Comparison of ENCODE assay signal across 8 cellular contexts in the genomic region with DNA sequence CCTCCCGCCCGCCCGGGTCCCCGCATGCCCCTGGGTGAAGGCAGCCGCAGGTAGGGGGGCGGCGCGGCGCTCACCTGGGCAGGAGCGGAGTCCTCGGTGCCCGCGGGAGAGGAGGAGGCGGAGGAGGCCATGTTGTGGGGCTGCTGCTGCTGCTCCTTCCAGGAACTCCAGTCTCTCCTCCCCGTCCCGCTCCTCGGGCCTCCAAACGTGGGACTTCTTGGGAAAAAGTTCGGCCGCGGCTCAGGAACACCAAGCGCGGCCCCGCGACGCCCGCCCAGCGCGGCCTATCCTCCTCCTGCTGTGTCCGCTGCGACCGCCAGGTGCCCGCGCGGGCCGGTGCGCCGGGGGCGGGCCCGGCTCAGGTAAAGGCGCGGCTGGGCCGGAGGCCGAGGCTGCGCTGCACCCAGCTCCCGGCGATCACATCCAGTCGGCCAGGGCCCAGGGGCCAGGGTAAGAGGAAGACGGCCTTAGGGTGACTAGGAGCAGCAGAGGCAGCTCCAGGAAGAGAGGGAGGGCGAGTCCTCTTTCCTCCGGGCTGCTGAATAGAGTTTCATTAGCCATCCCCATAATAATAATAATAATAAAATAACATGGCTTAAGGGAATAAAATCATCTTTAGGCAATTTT. TPM values are rescaled to one million over a fixed set of nuclear protein-coding genes. Genes with fewer than 3 reads are reported as not detected.
DNase-seq lines count a peak whose midpoint lies in the region; ATAC-seq and TF ChIP-seq lines count a peak whose summit lies in the region.

No MANE protein-coding gene starts in this region.

- no peak overlapping the region for H3K56ac ChIP-seq in H9 (ENCODE audit: insufficient read length, low read depth, low read length)

- H4K5ac ChIP-seq in H9 (ENCODE audit: insufficient read length, low read depth, low read length) = no peak overlapping the region

- no peaks in the 10 kb centered on the region for H3K36me3 Mint-ChIP-seq in H9 (ENCODE audit: insufficient read depth in 1 of 3, low read depth in 3 of 3)

- H2BK120ac ChIP-seq in H9 (ENCODE audit: low read depth, low read length, poor library complexity, severe bottlenecking) = no peak overlapping the region
- H2BK120ac ChIP-seq in trophoblast cell (ENCODE audit: insufficient read depth, low read length, poor library complexity) = peak overlapping the region; percentile 28

- H3K18ac ChIP-seq in H9 (ENCODE audit: insufficient read length, low read depth, low read length) (peak overlapping the region; percentile 94), trophoblast cell (ENCODE audit: low read length) (peak overlapping the region; percentile 94)

- no peak overlapping the region for H3K23ac ChIP-seq in H9 (ENCODE audit: insufficient read length, low read depth, low read length)
- no peak overlapping the region for H3K23ac ChIP-seq in trophoblast cell (ENCODE audit: low read length)

- peak; percentile 49 for TF ChIP-seq CTCF in GM12873 (IDR thresholded peaks at IDR 0.05; ENCODE audit: insufficient read depth, low read depth, low read length, missing control alignments)
- peak; percentile 67 for TF ChIP-seq CTCF in H9 (conservative IDR thresholded peaks at IDR 0.05)
- peak; percentile 70 for TF ChIP-seq CTCF in foreskin keratinocyte (conservative IDR thresholded peaks at IDR 0.05)

- H3K23me2 ChIP-seq in H9 (ENCODE audit: insufficient read length, low read depth, low read length, poor library complexity, severe bottlenecking) = peaks cover 12% of the 10 kb centered on the region

- no peak overlapping the region for H3T11ph ChIP-seq in H9 (ENCODE audit: low read length)

- H3K9me3 ChIP-seq in H9 (ENCODE audit: control insufficient read depth, low read depth, low read length) = no peaks in the 10 kb centered on the region
- no peaks in the 10 kb centered on the region for H3K9me3 ChIP-seq in trophoblast cell (ENCODE audit: insufficient read depth, low read depth, low read length)

- H3K4me1 ChIP-seq in H9 (ENCODE audit: insufficient read depth, low read length) (peaks cover 3% of the 10 kb centered on the region; the same call in 1 of the 2 replicates), foreskin keratinocyte (peaks cover 25% of the 10 kb centered on the region), trophoblast cell (ENCODE audit: control insufficient read depth in 1 of 2, insufficient read depth in 2 of 2, low read length in 2 of 2) (peaks cover 4 to 8% of the 10 kb centered on the region in 2 experiments)

- H3K27ac ChIP-seq in H9 (ENCODE audit: insufficient read length, low read depth, low read length) = no peak overlapping the region
- peak overlapping the region; percentile 65 for H3K27ac ChIP-seq in foreskin keratinocyte
- H3K27ac ChIP-seq in trophoblast cell (ENCODE audit: low read depth, low read length) = no peak overlapping the region

- H2AK5ac ChIP-seq in H9 (ENCODE audit: insufficient read length, low read length) = no peak overlapping the region
- no peak overlapping the region for H2AK5ac ChIP-seq in trophoblast cell (ENCODE audit: low read length)

- no peak overlapping the region for H4K12ac ChIP-seq in trophoblast cell (ENCODE audit: low read depth, low read length)

- H3K4me1 Mint-ChIP-seq in H9 = peaks cover 20 to 28% of the 10 kb centered on the region in 2 experiments

- no peak overlapping the region for H3K4ac ChIP-seq in H9 (ENCODE audit: low read depth, low read length)
- H3K4ac ChIP-seq in trophoblast cell (ENCODE audit: low read depth, low read length) = no peak overlapping the region

- H3K14ac ChIP-seq in H9 (ENCODE audit: insufficient read depth, low read length) = peak overlapping the region; percentile 95
- peak overlapping the region; percentile 81 for H3K14ac ChIP-seq in trophoblast cell (ENCODE audit: low read length)

- H3K27ac Mint-ChIP-seq in H9 = no peak overlapping the region

- no peak overlapping the region for H2AFZ ChIP-seq in H9 (ENCODE audit: low read length)
- peak overlapping the region; percentile 87 for H2AFZ ChIP-seq in trophoblast cell (ENCODE audit: insufficient read depth, low read length, poor library complexity)

- H3K27me3 ChIP-seq in H9 (ENCODE audit: insufficient read depth, low read length) = no peaks in the 10 kb centered on the region
- H3K27me3 ChIP-seq in foreskin keratinocyte = no peaks in the 10 kb centered on the region
- no peaks in the 10 kb centered on the region for H3K27me3 ChIP-seq in trophoblast cell (ENCODE audit: insufficient read depth, low read length)

- no peaks in the 10 kb centered on the region for H3K36me3 ChIP-seq in trophoblast cell (ENCODE audit: control insufficient read depth in 1 of 2, insufficient read depth in 2 of 2, low read length in 2 of 2)

- no CpG with 5 or more reads among the region's 51 CpGs for WGBS in H9 (ENCODE audit: extremely low coverage, insufficient read length, low lambda C conversion rate)
- WGBS in trophoblast cell (ENCODE audit: extremely low coverage, insufficient coverage, insufficient read length) = no CpG with 5 or more reads among the region's 51 CpGs

- H4K8ac ChIP-seq in H9 (replicated peaks; ENCODE audit: insufficient read length, low read depth, low read length) = no peak overlapping the region
- H4K8ac ChIP-seq in trophoblast cell (ENCODE audit: low read depth, low read length) = peak overlapping the region; percentile 86

- H3K9ac ChIP-seq in H9 (ENCODE audit: extremely low read depth, insufficient read length, low read length) = peak overlapping the region; percentile 62
- H3K9ac ChIP-seq in trophoblast cell (ENCODE audit: low read length) = peak overlapping the region; percentile 78

- H4K91ac ChIP-seq in H9 (ENCODE audit: insufficient read length, low read depth, low read length) (no peak overlapping the region), trophoblast cell (ENCODE audit: low read depth, low read length) (peak overlapping the region; percentile 29)

- H2BK20ac ChIP-seq in H9 (ENCODE audit: low read depth, low read length, poor library complexity, severe bottlenecking) = no peak overlapping the region

- DNase-seq in H9 (peak; percentile 69), NCI-H1930 (lab: John Stamatoyannopoulos, UW) (peak; percentile 4 to 5), foreskin keratinocyte (peak; percentile 27 to 58), trophoblast cell (peak; percentile 58 to 75), SIG-M5 treated with dmso at 0.1 percent for 504 hours (lab: John Stamatoyannopoulos, UW; ENCODE audit: unreplicated experiment) (no peak), HCEC 1CT (no peak)
- peak; percentile 13 to 43 for DNase-seq in activated T-helper 1 cell treated with anti-CD3 and anti-CD28 coated beads, Interleukin-2, amount 50 U/mL, for 16 hours (ENCODE audit: low read depth in 1 of 2, low spot score in 1 of 2)

- H2BK5ac ChIP-seq in H9 (ENCODE audit: insufficient read length, low read length) (no peak overlapping the region), trophoblast cell (ENCODE audit: low read depth, low read length, poor library complexity) (peak overlapping the region; percentile 23)

- peak overlapping the region; percentile 87 to 94 for H3K4me3 Mint-ChIP-seq in H9

- H3K27me3 Mint-ChIP-seq in H9 (ENCODE audit: low read depth) = no peaks in the 10 kb centered on the region

- peak overlapping the region; percentile 90 for H3K4me2 ChIP-seq in H9 (ENCODE audit: insufficient read depth, insufficient read length, low read length)
- H3K4me2 ChIP-seq in trophoblast cell (ENCODE audit: low read length) = peak overlapping the region; percentile 84

- H3K79me1 ChIP-seq in H9 (ENCODE audit: insufficient read depth, low read depth, low read length, poor library complexity, severe bottlenecking) (no peaks in the 10 kb centered on the region), trophoblast cell (ENCODE audit: low read length) (peaks cover 5% of the 10 kb centered on the region)

- peak; percentile 96 for ATAC-seq in foreskin keratinocyte

- H3K9me3 Mint-ChIP-seq in H9 = no peaks in the 10 kb centered on the region

- H2BK12ac ChIP-seq in H9 (ENCODE audit: insufficient read length, low read depth, low read length) (no peak overlapping the region), trophoblast cell (ENCODE audit: low read length) (no peak overlapping the region)

- H4K20me1 ChIP-seq in H9 (ENCODE audit: control insufficient read depth, insufficient read depth, insufficient read length) = no peaks in the 10 kb centered on the region

- peak overlapping the region; percentile 85 for H3K4me3 ChIP-seq in trophoblast cell (ENCODE audit: low read depth, low read length)

- no peaks in the 10 kb centered on the region; the same call in 1 of the 2 replicates for H3K79me2 ChIP-seq in H9 (ENCODE audit: insufficient read depth, low read length)
- H3K79me2 ChIP-seq in trophoblast cell (ENCODE audit: control insufficient read depth, insufficient read depth, low read length, poor library complexity) = peaks cover 2% of the 10 kb centered on the region

- H2BK15ac ChIP-seq in H9 (ENCODE audit: low read depth, low read length) = no peak overlapping the region

RNA-seq across cellular contexts. Expression of a gene that starts 45.0 kb away (rescaled TPM):
- total RNA-seq in H9 (2021) (75.2 and 78.9 TPM in 2 replicates), foreskin keratinocyte (88.8 and 105 TPM in 2 replicates)
- polyA plus RNA-seq in foreskin keratinocyte = 52.4 and 84.9 TPM in 2 replicates
- 64.0 and 65.3 TPM in 2 replicates for polyA plus RNA-seq in trophoblast cell (2013)

Comparison
In these comparisons a context has a peak if more than half of its experiments do, and no peak if none do; other contexts are left out.
1. DNase-seq: peak in H9 (single experiment), NCI-H1930 (2 of 2), activated T-helper 1 cell treated with anti-CD3 and anti-CD28 coated beads, Interleukin-2, amount 50 U/mL, for 16 hours (2 of 2), foreskin keratinocyte (2 of 2) and trophoblast cell (2 of 2); none in SIG-M5 treated with dmso at 0.1 percent for 504 hours (single experiment) and HCEC 1CT (single experiment).
2. Peak in every context shown above with its lines, with median percentiles within 50 percentile points of each other: CTCF ChIP-seq.